In the genomic region with DNA sequence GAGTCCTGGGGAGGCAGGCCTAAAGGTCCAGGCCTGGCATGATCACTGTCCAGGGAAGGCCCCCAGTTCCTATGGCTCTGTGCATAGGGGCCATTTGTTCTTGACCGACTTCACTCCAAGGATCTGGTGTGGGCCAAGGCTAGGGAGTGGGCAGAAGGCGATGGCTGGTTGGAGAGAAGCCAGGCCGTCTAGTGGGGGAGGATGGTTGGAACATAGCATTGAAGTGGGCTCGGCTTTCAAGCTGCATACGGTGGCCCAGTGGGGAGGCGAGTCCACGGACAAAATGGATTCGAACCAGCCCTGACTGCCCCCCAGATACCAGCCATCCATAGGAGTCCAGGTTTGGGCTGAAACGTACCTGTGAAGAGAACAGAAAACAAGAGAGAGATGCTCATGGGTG, we compare ENCODE assay signal across 28 cellular contexts. TPM values are rescaled to one million over a fixed set of nuclear protein-coding genes. Genes with fewer than 3 reads are reported as not detected.
"Had no signal": no experiment of that assay in that cellular context is flagged by ENCODE, and none has a peak within 500 bp of the region (broad histone marks: within the 10 kb centered on the region; RNA-seq: fewer than 3 reads in every experiment).

No MANE protein-coding gene starts in this region.

- FAIRE-seq: endometrium, islet of Langerhans had no signal

- H2AFZ ChIP-seq: neural progenitor cell had no signal

- DNase-seq: cortex of kidney; effector memory CD8-positive, alpha-beta T cell; foreskin keratinocyte; heart left ventricle; hippocampal formation; kidney glomerular epithelial cell; mesenchymal stem cell; mucosa of descending colon; naive B cell; psoas muscle; right cardiac atrium; sigmoid colon; stimulated activated CD4-positive, alpha-beta T cell treated with anti-CD3 and anti-CD28 coated beads, Interleukin-2, amount 100 ng/mL, for 24 hours; stimulated activated CD4-positive, alpha-beta T cell treated with anti-CD3 and anti-CD28 coated beads, Interleukin-4, amount 100 ng/mL, for 24 hours; stimulated activated naive CD8-positive, alpha-beta T cell treated with anti-CD3 and anti-CD28 coated beads, Interleukin-15, Interleukin-2, amounts not matched to agents 100 U/mL and 50 U/mL, for 24 hours; trophoblast cell had no signal

- H3K9me3 Mint-ChIP-seq: effector memory CD8-positive, alpha-beta T cell; mesothelial cell of epicardium; naive B cell; natural killer cell treated with Interleukin-12 subunit alpha and Interleukin-12 subunit beta and Interleukin-15 and Interleukin-18, amount 100 ng/mL, for 72 hours; neural progenitor cell; stimulated activated effector memory CD8-positive, alpha-beta T cell treated with anti-CD3 and anti-CD28 coated beads, Interleukin-12 subunit alpha, Interleukin-12 subunit beta, amount 100 ng/mL, for 72 hours had no signal

- H3K27me3 ChIP-seq: foreskin keratinocyte, gastroesophageal sphincter, heart left ventricle, neural progenitor cell, sigmoid colon, suprapubic skin had no signal

- H3K9ac ChIP-seq: neural progenitor cell had no signal

- H3K4me1 ChIP-seq: neural progenitor cell had no signal

- ATAC-seq: effector memory CD8-positive, alpha-beta T cell; esophagus mucosa; foreskin keratinocyte; gastroesophageal sphincter; heart left ventricle; left lobe of liver; mucosa of descending colon; natural killer cell treated with Interleukin-12 subunit alpha and Interleukin-12 subunit beta and Interleukin-15 and Interleukin-18, amount 100 ng/mL, for 72 hours; psoas muscle; right cardiac atrium; stimulated activated effector memory CD8-positive, alpha-beta T cell treated with anti-CD3 and anti-CD28 coated beads, Interleukin-12 subunit alpha, Interleukin-12 subunit beta, amount 100 ng/mL, for 72 hours; stimulated activated naive CD8-positive, alpha-beta T cell treated with anti-CD3 and anti-CD28 coated beads, Interleukin-15, Interleukin-2, amounts not matched to agents 100 U/mL and 50 U/mL, for 24 hours had no signal

- H3K27ac ChIP-seq: epithelial cell of prostate, foreskin keratinocyte, gastroesophageal sphincter, heart left ventricle, neural progenitor cell, psoas muscle, sigmoid colon, suprapubic skin had no signal

- H3K4me2 ChIP-seq: neural progenitor cell had no signal

- H3K27me3 Mint-ChIP-seq: effector memory CD8-positive, alpha-beta T cell; naive B cell; natural killer cell treated with Interleukin-12 subunit alpha and Interleukin-12 subunit beta and Interleukin-15 and Interleukin-18, amount 100 ng/mL, for 72 hours had no signal

- H3K4me3 ChIP-seq: gastroesophageal sphincter, heart left ventricle, mucosa of descending colon, neural progenitor cell, psoas muscle, sigmoid colon, suprapubic skin had no signal

- H3K27ac Mint-ChIP-seq: effector memory CD8-positive, alpha-beta T cell; mesothelial cell of epicardium; natural killer cell treated with Interleukin-12 subunit alpha and Interleukin-12 subunit beta and Interleukin-15 and Interleukin-18, amount 100 ng/mL, for 72 hours; neural progenitor cell; stimulated activated effector memory CD8-positive, alpha-beta T cell treated with anti-CD3 and anti-CD28 coated beads, Interleukin-12 subunit alpha, Interleukin-12 subunit beta, amount 100 ng/mL, for 72 hours had no signal

- H3K4me3 Mint-ChIP-seq: effector memory CD8-positive, alpha-beta T cell; mesothelial cell of epicardium; natural killer cell treated with Interleukin-12 subunit alpha and Interleukin-12 subunit beta and Interleukin-15 and Interleukin-18, amount 100 ng/mL, for 72 hours; neural progenitor cell; stimulated activated effector memory CD8-positive, alpha-beta T cell treated with anti-CD3 and anti-CD28 coated beads, Interleukin-12 subunit alpha, Interleukin-12 subunit beta, amount 100 ng/mL, for 72 hours had no signal

- H3K9me3 ChIP-seq: gastroesophageal sphincter, heart left ventricle, mucosa of descending colon, psoas muscle, sigmoid colon, suprapubic skin had no signal

RNA-seq across cellular contexts. Expression of a gene that starts 18.3 kb away (rescaled TPM):
- polyA plus RNA-seq: fibroblast of lung had no signal
